In the genomic region with DNA sequence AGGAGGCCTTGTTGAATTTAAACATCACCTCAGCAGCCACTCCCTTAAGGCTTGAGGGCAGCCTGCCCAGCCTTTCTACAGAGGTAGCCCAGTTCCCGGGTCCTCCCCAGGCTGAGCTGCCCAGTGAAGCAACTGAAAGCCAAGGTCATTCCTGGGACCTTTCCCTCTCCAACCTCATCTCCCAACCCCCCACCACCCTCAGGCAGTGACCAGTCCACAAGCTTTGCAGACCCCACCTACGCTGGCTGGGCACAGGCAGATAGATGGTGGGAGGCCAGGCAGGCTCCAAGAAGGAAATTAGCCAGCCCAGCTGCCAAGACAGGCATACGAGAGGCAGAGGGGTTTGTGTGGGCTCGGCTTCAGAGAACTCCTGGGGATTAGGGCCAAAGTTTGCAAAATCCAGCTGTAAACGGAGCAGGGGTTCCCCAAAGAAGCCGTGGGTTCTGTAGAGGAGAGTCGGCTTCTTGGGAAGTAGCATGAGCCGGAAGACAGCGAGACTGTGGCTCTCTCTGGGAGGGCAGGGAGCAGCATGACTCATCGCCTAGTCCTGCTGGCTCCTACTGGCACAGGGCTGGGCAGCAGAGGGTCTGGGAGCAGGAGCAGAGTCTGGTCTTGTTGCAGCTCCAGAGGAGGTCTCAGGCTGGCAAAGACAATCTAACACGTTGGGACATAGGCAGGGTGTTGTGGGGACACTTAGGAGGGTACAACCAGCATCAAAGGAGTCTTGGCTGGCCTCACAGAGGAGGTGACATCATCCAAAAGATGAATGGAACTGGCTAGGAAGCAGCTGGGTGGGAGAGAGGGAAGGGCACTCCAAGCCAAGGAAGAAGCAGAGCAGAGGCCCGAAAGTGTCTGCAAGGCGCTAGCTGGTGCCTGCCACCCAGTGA, we compare ENCODE assay signal across 9 cellular contexts. TPM values are rescaled to one million over a fixed set of nuclear protein-coding genes. Genes with fewer than 3 reads are reported as not detected.
A peak's percentile ranks its signal among the peaks of the same experiment; 100 is the strongest.
DNase-seq lines count a peak whose midpoint lies in the region; ATAC-seq, FAIRE-seq and TF ChIP-seq lines count a peak whose summit lies in the region.
"Had no signal": no experiment of that assay in that cellular context is flagged by ENCODE, and none has a peak within 500 bp of the region (broad histone marks: within the 10 kb centered on the region; RNA-seq: fewer than 3 reads in every experiment).

No MANE protein-coding gene starts in this region.

- no peak overlapping the region for H3K27ac ChIP-seq in BLaER1
- peak overlapping the region; percentile 44 to 86 for H3K27ac ChIP-seq in ovary

- DNase-seq in HTR-8/SVneo (ENCODE audit: insufficient read length, low spot score) (peak; percentile 94), Right ventricle myocardium superior (peak; percentile 81), ovary (peak; percentile 72 to 79 (median 74)), DMS79 (lab: John Stamatoyannopoulos, UW) (no peak)
- no peak for DNase-seq in activated naive CD8-positive, alpha-beta T cell treated with anti-CD3 and anti-CD28 coated beads, Interleukin-2, amount 10 ng/mL, durations not matched to agents 7 days and 5 days
- DNase-seq: naive B cell had no signal

- peak overlapping the region; percentile 99 for H3K4me3 Mint-ChIP-seq in activated naive CD8-positive, alpha-beta T cell treated with anti-CD3 and anti-CD28 coated beads, Interleukin-2, amount 10 ng/mL, durations not matched to agents 7 days and 5 days

- peak overlapping the region; percentile 85 for H3K27ac Mint-ChIP-seq in activated naive CD8-positive, alpha-beta T cell treated with anti-CD3 and anti-CD28 coated beads, Interleukin-2, amount 10 ng/mL, durations not matched to agents 7 days and 5 days

- no peak for TF ChIP-seq EP300 in ovary (IDR thresholded peaks at IDR 0.05)

- H3K4me3 ChIP-seq in BLaER1 (no peak overlapping the region), ovary (peak overlapping the region; percentile 17)

- peaks cover 32% of the 10 kb centered on the region for H3K4me1 Mint-ChIP-seq in activated naive CD8-positive, alpha-beta T cell treated with anti-CD3 and anti-CD28 coated beads, Interleukin-2, amount 10 ng/mL, durations not matched to agents 7 days and 5 days

- H3K36me3 ChIP-seq in BLaER1 = peaks cover 4% of the 10 kb centered on the region; the same call in 1 of the 2 replicates
- no peaks in the 10 kb centered on the region for H3K36me3 ChIP-seq in ovary

- peaks cover 42% of the 10 kb centered on the region for H3K4me1 ChIP-seq in BLaER1
- peaks cover 21% of the 10 kb centered on the region for H3K4me1 ChIP-seq in ovary (ENCODE audit: insufficient read depth)

- peak; percentile 16 for FAIRE-seq in HTR-8/SVneo (lab: Jason Lieb, UNC)

- 0 out of 2 replicates have a peak overlapping the region, but pooled peaks have one; percentile 12 for H3K4me2 ChIP-seq in BLaER1

- intact Hi-C loops in Right ventricle myocardium superior (cut with DNase I) = no loop called here
- intact Hi-C loops in ovary (cut with DNase I) = no loop called here

- WGBS in ovary, 3 donors = 16 to 25% (median 19%) methylated on average over 13 of the region's 13 CpGs

- H3K9me3 Mint-ChIP-seq in activated naive CD8-positive, alpha-beta T cell treated with anti-CD3 and anti-CD28 coated beads, Interleukin-2, amount 10 ng/mL, durations not matched to agents 7 days and 5 days = no peaks in the 10 kb centered on the region
- H3K9me3 Mint-ChIP-seq: naive B cell had no signal

- peaks cover 14% of the 10 kb centered on the region for H4K20me1 ChIP-seq in BLaER1

- no peak for TF ChIP-seq POLR2A in ovary (IDR thresholded peaks at IDR 0.05)

- H3K27me3 Mint-ChIP-seq in activated naive CD8-positive, alpha-beta T cell treated with anti-CD3 and anti-CD28 coated beads, Interleukin-2, amount 10 ng/mL, durations not matched to agents 7 days and 5 days = no peaks in the 10 kb centered on the region

- peaks cover 12% of the 10 kb centered on the region for H3K36me3 Mint-ChIP-seq in activated naive CD8-positive, alpha-beta T cell treated with anti-CD3 and anti-CD28 coated beads, Interleukin-2, amount 10 ng/mL, durations not matched to agents 7 days and 5 days
- H3K36me3 Mint-ChIP-seq: naive B cell had no signal

- TF ChIP-seq CTCF in ovary (IDR thresholded peaks at IDR 0.05) = no peak

- H3K27me3 ChIP-seq in BLaER1 (0 out of 2 replicates have a peak, but pooled peaks cover 3% of the 10 kb centered on the region), ovary (no peaks in the 10 kb centered on the region)

- POLR2A ChIA-PET in activated naive CD8-positive, alpha-beta T cell treated with anti-CD3 and anti-CD28 coated beads, Interleukin-2, amount 10 ng/mL, durations not matched to agents 7 days and 5 days (lab: Charles Lee) = interaction anchor here (1.0 to 7.1 kb wide), 4 partner anchors 14 to 221 kb away, joined by 3 to 71 read pairs (median 6); partner anchors contain the start of genes CDCA8 and MEAF6

- H3K9me3 ChIP-seq in BLaER1 = no peaks in the 10 kb centered on the region
- no peaks in the 10 kb centered on the region for H3K9me3 ChIP-seq in ovary

- ATAC-seq in activated naive CD8-positive, alpha-beta T cell treated with anti-CD3 and anti-CD28 coated beads, Interleukin-2, amount 10 ng/mL, durations not matched to agents 7 days and 5 days (ENCODE audit: low read depth) = no peak
- ATAC-seq in Right ventricle myocardium superior (ENCODE audit: poor library complexity) (peak; percentile 63), HG03442 (IDR thresholded peaks at IDR 0.05; ENCODE audit: unreplicated experiment) (no peak), HG02981 (IDR thresholded peaks at IDR 0.05; ENCODE audit: unreplicated experiment) (no peak)

- H3K9ac ChIP-seq in BLaER1 = no peak overlapping the region

RNA-seq across cellular contexts. Expression of gene ZC3H12A, which starts 2.8 kb away (rescaled TPM):
- total RNA-seq in activated naive CD8-positive, alpha-beta T cell treated with anti-CD3 and anti-CD28 coated beads, Interleukin-2, amount 10 ng/mL, durations not matched to agents 7 days and 5 days = 10 to 100 TPM; 31.0 to 34.6 TPM
- 4.2 TPM for total RNA-seq in Right ventricle myocardium superior
- total RNA-seq in ovary = 10 to 100 TPM in 3 of 7 donors, 1 to 10 TPM in 4; 5.4 to 86.6 (median 7.2) TPM
- 1 to 10 TPM; 1.4 to 3.6 TPM for polyA plus RNA-seq in ovary

RNA-seq across cellular contexts. Expression of gene MEAF6, which starts 43.0 kb away (rescaled TPM):
- 10 to 100 TPM; 73.8 to 80.6 TPM for total RNA-seq in activated naive CD8-positive, alpha-beta T cell treated with anti-CD3 and anti-CD28 coated beads, Interleukin-2, amount 10 ng/mL, durations not matched to agents 7 days and 5 days
- total RNA-seq in Right ventricle myocardium superior = 34.6 TPM
- total RNA-seq in ovary = 10 to 100 TPM; 38.7 to 71.3 (median 64.1) TPM
- polyA plus RNA-seq in ovary = 100 to 1,000 TPM in 1 of 2 donors, 10 to 100 TPM in 1; 62.1 to 108 TPM

Comparison
In these comparisons a context has a peak if more than half of its experiments do, and no peak if none do; other contexts are left out.
1. DNase-seq: peak in HTR-8/SVneo (single experiment), Right ventricle myocardium superior (single experiment) and ovary (5 of 5); none in activated naive CD8-positive, alpha-beta T cell treated with anti-CD3 and anti-CD28 coated beads, Interleukin-2, amount 10 ng/mL, durations not matched to agents 7 days and 5 days (single experiment) and DMS79 (single experiment).